Comparison of ENCODE assay signal across 2 cellular contexts in genomic region chr4:47468686-47469365, GRCh38.
A peak's percentile ranks its signal among the peaks of the same experiment; 100 is the strongest.
TF ChIP-seq lines count a peak whose summit lies in the region.

No MANE protein-coding gene starts in this region.

TF ChIP-seq in IMR-90, 13 proteins besides CTCF, POLR2A, EP300 and RAD21:
- no peak for TF ChIP-seq NFE2L2 (IDR thresholded peaks at IDR 0.05; ENCODE audit: low read depth, low read length)
- TF ChIP-seq MXI1 (IDR thresholded peaks at IDR 0.05; ENCODE audit: borderline replicate concordance, low read depth, low read length) = no peak
- no peak for TF ChIP-seq CHD1 (IDR thresholded peaks at IDR 0.05; ENCODE audit: low read depth, low read length)
- TF ChIP-seq MAFK (IDR thresholded peaks at IDR 0.05; ENCODE audit: low read depth, low read length) = no peak
- TF ChIP-seq RFX5 (IDR thresholded peaks at IDR 0.05; ENCODE audit: low read depth, low read length) = no peak
- no peak for TF ChIP-seq MAZ (IDR thresholded peaks at IDR 0.05; ENCODE audit: borderline replicate concordance, low read depth, low read length)
- TF ChIP-seq FOS (IDR thresholded peaks at IDR 0.05; ENCODE audit: low read depth, low read length) = no peak
- TF ChIP-seq RCOR1 (IDR thresholded peaks at IDR 0.05; ENCODE audit: insufficient replicate concordance, low read length) = no peak
- no peak for TF ChIP-seq CEBPB (IDR thresholded peaks at IDR 0.05; ENCODE audit: low read depth, low read length)
- no peak for TF ChIP-seq ELK1 (IDR thresholded peaks at IDR 0.05; ENCODE audit: borderline replicate concordance, low read depth, low read length)
- no peak for TF ChIP-seq BHLHE40 (IDR thresholded peaks at IDR 0.05; ENCODE audit: low read depth, low read length)
- TF ChIP-seq, protein P1, sequence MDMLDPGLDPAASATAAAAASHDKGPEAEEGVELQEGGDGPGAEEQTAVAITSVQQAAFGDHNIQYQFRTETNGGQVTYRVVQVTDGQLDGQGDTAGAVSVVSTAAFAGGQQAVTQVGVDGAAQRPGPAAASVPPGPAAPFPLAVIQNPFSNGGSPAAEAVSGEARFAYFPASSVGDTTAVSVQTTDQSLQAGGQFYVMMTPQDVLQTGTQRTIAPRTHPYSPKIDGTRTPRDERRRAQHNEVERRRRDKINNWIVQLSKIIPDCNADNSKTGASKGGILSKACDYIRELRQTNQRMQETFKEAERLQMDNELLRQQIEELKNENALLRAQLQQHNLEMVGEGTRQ (IDR thresholded peaks at IDR 0.05; ENCODE audit: low read depth, low read length) = no peak
TF ChIP-seq in IMR-90: peak in this region for 0.

TF ChIP-seq in K562, 482 proteins besides CTCF, POLR2A, EP300 and RAD21:
- TF ChIP-seq FOXJ3 (CRISPR knock-in tag; IDR thresholded peaks at IDR 0.05) = no peak
- peak; percentile 38; the same call in 1 of the 2 replicates for TF ChIP-seq RFX1 (IDR thresholded peaks at IDR 0.05)
